Comparison of ENCODE assay signal across 1 cellular context in genomic region chr2:182868049-182868422, GRCh38.
TF ChIP-seq lines count a peak whose summit lies in the region.

No MANE protein-coding gene starts in this region.

TF ChIP-seq in GM23338, 12 proteins besides CTCF, POLR2A, EP300 and RAD21:
- no peak for TF ChIP-seq ZNF462 (CRISPR knock-in tag; IDR thresholded peaks at IDR 0.05)
- TF ChIP-seq CREB1 (CRISPR knock-in tag; IDR thresholded peaks at IDR 0.05; ENCODE audit: low read depth) = no peak
- no peak for TF ChIP-seq ZNF331 (CRISPR knock-in tag; IDR thresholded peaks at IDR 0.05; ENCODE audit: low read depth)
- TF ChIP-seq JUNB (IDR thresholded peaks at IDR 0.05; ENCODE audit: unreplicated experiment) = no peak
- TF ChIP-seq REST (IDR thresholded peaks at IDR 0.05; ENCODE audit: unreplicated experiment) = no peak
- no peak for TF ChIP-seq POLR2AphosphoS5 (IDR thresholded peaks at IDR 0.05; ENCODE audit: low read depth)
- TF ChIP-seq STAT1 (IDR thresholded peaks at IDR 0.05; ENCODE audit: unreplicated experiment) = no peak
- TF ChIP-seq NANOG (IDR thresholded peaks at IDR 0.05; ENCODE audit: borderline replicate concordance) = no peak
- TF ChIP-seq ZNF114 (CRISPR knock-in tag; IDR thresholded peaks at IDR 0.05) = no peak
- TF ChIP-seq EZH2phosphoT487 (IDR thresholded peaks at IDR 0.05; ENCODE audit: unreplicated experiment) = no peak
- no peak for TF ChIP-seq ETS1 (IDR thresholded peaks at IDR 0.05)
- no peak for TF ChIP-seq EZH2 (IDR thresholded peaks at IDR 0.05; ENCODE audit: low read depth, unreplicated experiment)
